8 cellular contexts compared by ENCODE assay signal in the genomic region with DNA sequence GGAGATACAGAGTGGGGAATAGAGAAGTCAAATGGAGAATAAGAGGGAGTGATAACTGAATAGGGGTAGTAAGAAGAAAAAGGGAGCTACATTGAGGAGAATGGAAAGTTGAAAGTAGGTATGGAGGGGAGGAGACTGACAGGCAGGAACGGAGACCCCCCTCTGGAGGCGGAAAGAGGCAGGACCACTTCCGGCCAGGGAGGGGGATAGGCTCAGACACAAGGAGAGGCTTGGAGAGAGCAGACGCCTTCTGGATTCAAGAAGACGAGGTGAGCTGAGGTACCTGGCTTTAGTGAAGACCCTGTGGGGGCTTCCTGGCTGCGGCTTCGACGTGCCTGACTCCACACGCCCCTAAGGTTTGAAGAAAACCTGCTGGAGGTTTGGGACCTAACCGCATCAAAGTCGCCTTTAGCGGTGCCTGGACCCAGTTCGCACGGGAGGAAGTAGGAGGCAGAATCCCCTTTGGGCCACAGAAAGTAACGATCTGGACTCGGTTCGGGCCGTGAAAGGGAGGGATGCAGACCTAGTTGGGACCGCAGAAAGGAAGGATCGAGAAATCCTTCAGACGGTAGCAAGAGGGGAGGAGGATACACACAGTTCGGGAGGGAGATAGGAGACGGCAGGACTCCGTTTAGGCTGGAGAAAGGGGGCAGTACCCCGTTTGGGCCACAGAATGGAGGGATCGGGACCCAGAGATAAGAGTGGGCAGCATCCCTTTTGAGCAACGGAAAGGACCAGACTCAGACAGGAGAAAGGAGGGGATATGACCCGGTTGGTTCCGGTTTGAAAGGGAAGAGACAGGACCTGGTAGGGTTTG. TPM values are rescaled to one million over a fixed set of nuclear protein-coding genes. Genes with fewer than 3 reads are reported as not detected.
DNase-seq lines count a peak whose midpoint lies in the region; ATAC-seq and TF ChIP-seq lines count a peak whose summit lies in the region.

A gene with protein sequence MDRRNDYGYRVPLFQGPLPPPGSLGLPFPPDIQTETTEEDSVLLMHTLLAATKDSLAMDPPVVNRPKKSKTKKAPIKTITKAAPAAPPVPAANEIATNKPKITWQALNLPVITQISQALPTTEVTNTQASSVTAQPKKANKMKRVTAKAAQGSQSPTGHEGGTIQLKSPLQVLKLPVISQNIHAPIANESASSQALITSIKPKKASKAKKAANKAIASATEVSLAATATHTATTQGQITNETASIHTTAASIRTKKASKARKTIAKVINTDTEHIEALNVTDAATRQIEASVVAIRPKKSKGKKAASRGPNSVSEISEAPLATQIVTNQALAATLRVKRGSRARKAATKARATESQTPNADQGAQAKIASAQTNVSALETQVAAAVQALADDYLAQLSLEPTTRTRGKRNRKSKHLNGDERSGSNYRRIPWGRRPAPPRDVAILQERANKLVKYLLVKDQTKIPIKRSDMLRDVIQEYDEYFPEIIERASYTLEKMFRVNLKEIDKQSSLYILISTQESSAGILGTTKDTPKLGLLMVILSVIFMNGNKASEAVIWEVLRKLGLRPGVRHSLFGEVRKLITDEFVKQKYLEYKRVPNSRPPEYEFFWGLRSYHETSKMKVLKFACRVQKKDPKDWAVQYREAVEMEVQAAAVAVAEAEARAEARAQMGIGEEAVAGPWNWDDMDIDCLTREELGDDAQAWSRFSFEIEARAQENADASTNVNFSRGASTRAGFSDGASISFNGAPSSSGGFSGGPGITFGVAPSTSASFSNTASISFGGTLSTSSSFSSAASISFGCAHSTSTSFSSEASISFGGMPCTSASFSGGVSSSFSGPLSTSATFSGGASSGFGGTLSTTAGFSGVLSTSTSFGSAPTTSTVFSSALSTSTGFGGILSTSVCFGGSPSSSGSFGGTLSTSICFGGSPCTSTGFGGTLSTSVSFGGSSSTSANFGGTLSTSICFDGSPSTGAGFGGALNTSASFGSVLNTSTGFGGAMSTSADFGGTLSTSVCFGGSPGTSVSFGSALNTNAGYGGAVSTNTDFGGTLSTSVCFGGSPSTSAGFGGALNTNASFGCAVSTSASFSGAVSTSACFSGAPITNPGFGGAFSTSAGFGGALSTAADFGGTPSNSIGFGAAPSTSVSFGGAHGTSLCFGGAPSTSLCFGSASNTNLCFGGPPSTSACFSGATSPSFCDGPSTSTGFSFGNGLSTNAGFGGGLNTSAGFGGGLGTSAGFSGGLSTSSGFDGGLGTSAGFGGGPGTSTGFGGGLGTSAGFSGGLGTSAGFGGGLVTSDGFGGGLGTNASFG (N-terminal part only) (plus strand): TSS at position 215 of the 817 bp plus-strand sequence. CDS start 1,423 bp downstream, outside the sequence.

- WGBS in HUES64 = under 1% methylated on average over 29 of the region's 29 CpGs
- under 1% methylated on average over 29 of the region's 29 CpGs for WGBS in right cardiac atrium
- under 1% methylated on average over 29 of the region's 29 CpGs for WGBS in prostate gland

- no peaks in the 10 kb centered on the region for H3K36me3 Mint-ChIP-seq in activated T-helper 1 cell treated with anti-CD3 and anti-CD28 coated beads, Interleukin-12 subunit alpha, Interleukin-12 subunit beta, Interleukin-2, Interleukin-4 antibody, amounts not matched to agents 30 ng/mL and 10 ng/mL and 1 ng/mL, durations not matched to agents 14 hours and 24 hours and 36 hours (ENCODE audit: low read depth)

- H3K27ac ChIP-seq in HUES64 (ENCODE audit: low read depth, low read length) (no peak within 1 kb of the TSS), right cardiac atrium (ENCODE audit: low read length) (no peak within 1 kb of the TSS), prostate gland (no peak within 1 kb of the TSS)

- H3K4me1 ChIP-seq in HUES64 (ENCODE audit: insufficient read depth, low read length) = 0 out of 2 replicates have a peak, but pooled peaks cover 4% of the 10 kb centered on the region
- H3K4me1 ChIP-seq in right cardiac atrium (ENCODE audit: control insufficient read depth, insufficient read depth, low read length) = peaks cover 3% of the 10 kb centered on the region
- H3K4me1 ChIP-seq in prostate gland (replicated peaks) = no peaks in the 10 kb centered on the region

- ATAC-seq in right cardiac atrium = peak in 1 of 2 donors; percentile 50

- peak within 1 kb of the TSS; percentile 31 for H3K4me3 ChIP-seq in GM12875 (ENCODE audit: low read depth, low read length)
- H3K4me3 ChIP-seq in HUES64 (ENCODE audit: low read length) = peak within 1 kb of the TSS; percentile 98
- peak within 1 kb of the TSS; percentile 47 for H3K4me3 ChIP-seq in right cardiac atrium (ENCODE audit: low read length)
- H3K4me3 ChIP-seq in prostate gland = peak within 1 kb of the TSS; percentile 25 to 35

- TF ChIP-seq POLR2A in prostate gland (IDR thresholded peaks at IDR 0.05) = no peak

- peaks cover 17% of the 10 kb centered on the region for H3K4me1 Mint-ChIP-seq in activated T-helper 1 cell treated with anti-CD3 and anti-CD28 coated beads, Interleukin-12 subunit alpha, Interleukin-12 subunit beta, Interleukin-2, Interleukin-4 antibody, amounts not matched to agents 30 ng/mL and 10 ng/mL and 1 ng/mL, durations not matched to agents 14 hours and 24 hours and 36 hours (ENCODE audit: low read depth)

- no peak for DNase-seq in activated T-helper 1 cell treated with anti-CD3 and anti-CD28 coated beads, Interleukin-12 subunit alpha, Interleukin-12 subunit beta, Interleukin-2, Interleukin-4 antibody, amounts not matched to agents 30 ng/mL and 10 ng/mL and 1 ng/mL, durations not matched to agents 14 hours and 24 hours and 36 hours (ENCODE audit: low spot score)
- DNase-seq in right cardiac atrium (no peak), prostate gland (ENCODE audit: low spot score) (no peak), NCI-H1048 (lab: John Stamatoyannopoulos, UW) (no peak)
- DNase-seq in effector CD8-positive, alpha-beta T cell (lab: John Stamatoyannopoulos, UW) = no peak
- DNase-seq in stimulated activated CD4-positive, alpha-beta T cell treated with anti-CD3 and anti-CD28 coated beads, Interleukin-12 subunit alpha, Interleukin-12 subunit beta, amount 100 ng/mL, for 4 hours = no peak

- peaks cover 34% of the 10 kb centered on the region for H3K36me3 ChIP-seq in HUES64 (ENCODE audit: insufficient read depth, low read length)
- no peaks in the 10 kb centered on the region for H3K36me3 ChIP-seq in prostate gland

- TF ChIP-seq CTCF in GM12875 (IDR thresholded peaks at IDR 0.05; ENCODE audit: borderline replicate concordance, insufficient read depth, low read depth, low read length) = no peak
- no peak for TF ChIP-seq CTCF in prostate gland (IDR thresholded peaks at IDR 0.05)

- intact Hi-C loops in activated T-helper 1 cell treated with anti-CD3 and anti-CD28 coated beads, Interleukin-12 subunit alpha, Interleukin-12 subunit beta, Interleukin-2, Interleukin-4 antibody, amounts not matched to agents 30 ng/mL and 10 ng/mL and 1 ng/mL, durations not matched to agents 14 hours and 24 hours and 36 hours (cut with micrococcal nuclease) = loop anchor here (2.0 kb wide), 1 partner anchor 80 kb away; a partner anchor contains a TSS
- intact Hi-C loops in right cardiac atrium (cut with DNase I) = loop anchor here in 1 of 4 donors (10.0 kb wide), 1 partner anchor 126 kb away; a partner anchor contains a TSS
- intact Hi-C loops in prostate gland (cut with DNase I) = no loop called here

- H3K4me3 Mint-ChIP-seq in activated T-helper 1 cell treated with anti-CD3 and anti-CD28 coated beads, Interleukin-12 subunit alpha, Interleukin-12 subunit beta, Interleukin-2, Interleukin-4 antibody, amounts not matched to agents 30 ng/mL and 10 ng/mL and 1 ng/mL, durations not matched to agents 14 hours and 24 hours and 36 hours = peak within 1 kb of the TSS; percentile 92

- H3K27ac Mint-ChIP-seq in activated T-helper 1 cell treated with anti-CD3 and anti-CD28 coated beads, Interleukin-12 subunit alpha, Interleukin-12 subunit beta, Interleukin-2, Interleukin-4 antibody, amounts not matched to agents 30 ng/mL and 10 ng/mL and 1 ng/mL, durations not matched to agents 14 hours and 24 hours and 36 hours = peak within 1 kb of the TSS; percentile 61

- H3K9me3 ChIP-seq in HUES64 (ENCODE audit: insufficient read depth, low read depth, low read length) (no peaks in the 10 kb centered on the region), right cardiac atrium (ENCODE audit: control insufficient read depth, low read length) (no peaks in the 10 kb centered on the region), prostate gland (no peaks in the 10 kb centered on the region)

- H3K9me3 Mint-ChIP-seq in activated T-helper 1 cell treated with anti-CD3 and anti-CD28 coated beads, Interleukin-12 subunit alpha, Interleukin-12 subunit beta, Interleukin-2, Interleukin-4 antibody, amounts not matched to agents 30 ng/mL and 10 ng/mL and 1 ng/mL, durations not matched to agents 14 hours and 24 hours and 36 hours = no peaks in the 10 kb centered on the region

- peak within 1 kb of the TSS; percentile 71 for H3K9ac ChIP-seq in HUES64 (ENCODE audit: low read depth, low read length)

- H3K27me3 ChIP-seq in HUES64 (ENCODE audit: insufficient read depth, low read length) (no peaks in the 10 kb centered on the region), right cardiac atrium (ENCODE audit: control insufficient read depth, insufficient read depth) (no peaks in the 10 kb centered on the region), prostate gland (replicated peaks; ENCODE audit: insufficient read depth) (no peaks in the 10 kb centered on the region)

- H3K27me3 Mint-ChIP-seq in activated T-helper 1 cell treated with anti-CD3 and anti-CD28 coated beads, Interleukin-12 subunit alpha, Interleukin-12 subunit beta, Interleukin-2, Interleukin-4 antibody, amounts not matched to agents 30 ng/mL and 10 ng/mL and 1 ng/mL, durations not matched to agents 14 hours and 24 hours and 36 hours (ENCODE audit: insufficient read depth) = peaks cover 11% of the 10 kb centered on the region

RNA-seq across cellular contexts. Expression of the gene that starts here (rescaled TPM):
- polyA plus RNA-seq in HUES64 (2013, experiment 1 of 2) = 34.5 TPM
- 40.8 TPM for polyA plus RNA-seq in HUES64 (2013, experiment 2 of 2)
- total RNA-seq in activated T-helper 1 cell treated with anti-CD3 and anti-CD28 coated beads, Interleukin-12 subunit alpha, Interleukin-12 subunit beta, Interleukin-2, Interleukin-4 antibody, amounts not matched to agents 30 ng/mL and 10 ng/mL and 1 ng/mL, durations not matched to agents 14 hours and 24 hours and 36 hours = 0.78 and 1.3 TPM in 2 replicates
- total RNA-seq in right cardiac atrium (10 to 100 TPM in 1 of 4 donors, 1 to 10 TPM in 3; 6.1 to 13.6 (median 8.0) TPM), prostate gland (10 to 100 TPM in 1 of 2 donors, 1 to 10 TPM in 1; 9.7 to 24.3 TPM)
- polyA plus RNA-seq in right cardiac atrium = 4.8 TPM

Comparison
In these comparisons a context has a peak if more than half of its experiments do, and no peak if none do; other contexts are left out.
1. H3K4me3 ChIP-seq: peak in every context shown above with its lines; median percentile 98 in HUES64; 47 in right cardiac atrium; 31 in GM12875; 30 in prostate gland.